In genomic region chr6:170074435-170074834, GRCh38 we compare ENCODE assay signal across 13 cellular contexts.
"Had no signal": no experiment of that assay in that cellular context is flagged by ENCODE, and none has a peak within 500 bp of the region (broad histone marks: within the 10 kb centered on the region; RNA-seq: fewer than 3 reads in every experiment).

No MANE protein-coding gene starts in this region.

- DNase-seq: activated naive CD8-positive, alpha-beta T cell treated with anti-CD3 and anti-CD28 coated beads for 36 hours; amygdala; effector memory CD8-positive, alpha-beta T cell; foreskin melanocyte; stimulated activated naive B cell treated with anti-CD40 and anti-IgM and Interleukin-4, amounts not matched to agents 10 μg/mL and 1 μg/mL and 100 μg/mL, for 72 hours; thyroid gland had no signal

- H3K4me1 Mint-ChIP-seq: activated B cell treated with CpG ODN at 0.5 μM for 24 hours; activated naive CD8-positive, alpha-beta T cell treated with anti-CD3 and anti-CD28 coated beads for 36 hours; central memory CD8-positive, alpha-beta T cell; stimulated activated naive B cell treated with anti-CD40 and anti-IgM and Interleukin-4, amounts not matched to agents 10 μg/mL and 1 μg/mL and 100 μg/mL, for 72 hours had no signal

- H3K4me3 Mint-ChIP-seq: activated B cell treated with CpG ODN at 0.5 μM for 24 hours; activated naive CD8-positive, alpha-beta T cell treated with anti-CD3 and anti-CD28 coated beads for 36 hours; central memory CD8-positive, alpha-beta T cell; dendritic cell treated with granulocyte-macrophage colony-stimulating factor and Interleukin-4, amounts not matched to agents 40 ng/mL and 50 ng/mL, for 4 days; effector memory CD8-positive, alpha-beta T cell; stimulated activated naive B cell treated with anti-CD40 and anti-IgM and Interleukin-4, amounts not matched to agents 10 μg/mL and 1 μg/mL and 100 μg/mL, for 72 hours; T-helper 2 cell treated with Interferon-gamma antibody and Interleukin-4, amounts not matched to agents 5 μg/mL and 100 μg/mL, for 36 hours had no signal

- H3K27ac Mint-ChIP-seq: activated B cell treated with CpG ODN at 0.5 μM for 24 hours; activated naive CD8-positive, alpha-beta T cell treated with anti-CD3 and anti-CD28 coated beads for 36 hours; activated T-helper 2 cell treated with anti-CD3 and anti-CD28 coated beads, Interferon-gamma antibody, Interleukin-2, Interleukin-4, amounts not matched to agents 10 μg/mL and 5 μg/mL and 100 μg/mL, durations not matched to agents 14 hours and 24 hours and 36 hours; dendritic cell treated with granulocyte-macrophage colony-stimulating factor and Interleukin-4, amounts not matched to agents 40 ng/mL and 50 ng/mL, for 4 days; effector memory CD8-positive, alpha-beta T cell; stimulated activated naive B cell treated with anti-CD40 and anti-IgM and Interleukin-4, amounts not matched to agents 10 μg/mL and 1 μg/mL and 100 μg/mL, for 72 hours; T-helper 2 cell treated with Interferon-gamma antibody and Interleukin-4, amounts not matched to agents 5 μg/mL and 100 μg/mL, for 36 hours had no signal

- H3K9me3 Mint-ChIP-seq: activated T-helper 2 cell treated with anti-CD3 and anti-CD28 coated beads, Interferon-gamma antibody, Interleukin-2, Interleukin-4, amounts not matched to agents 10 μg/mL and 5 μg/mL and 100 μg/mL, durations not matched to agents 14 hours and 24 hours and 36 hours had no signal

- ATAC-seq: body of pancreas; effector memory CD8-positive, alpha-beta T cell; left colon; stimulated activated naive B cell treated with anti-CD40 and anti-IgM and Interleukin-4, amounts not matched to agents 10 μg/mL and 1 μg/mL and 100 μg/mL, for 72 hours had no signal
